ENCODE assay signal across 8 cellular contexts in the genomic region with DNA sequence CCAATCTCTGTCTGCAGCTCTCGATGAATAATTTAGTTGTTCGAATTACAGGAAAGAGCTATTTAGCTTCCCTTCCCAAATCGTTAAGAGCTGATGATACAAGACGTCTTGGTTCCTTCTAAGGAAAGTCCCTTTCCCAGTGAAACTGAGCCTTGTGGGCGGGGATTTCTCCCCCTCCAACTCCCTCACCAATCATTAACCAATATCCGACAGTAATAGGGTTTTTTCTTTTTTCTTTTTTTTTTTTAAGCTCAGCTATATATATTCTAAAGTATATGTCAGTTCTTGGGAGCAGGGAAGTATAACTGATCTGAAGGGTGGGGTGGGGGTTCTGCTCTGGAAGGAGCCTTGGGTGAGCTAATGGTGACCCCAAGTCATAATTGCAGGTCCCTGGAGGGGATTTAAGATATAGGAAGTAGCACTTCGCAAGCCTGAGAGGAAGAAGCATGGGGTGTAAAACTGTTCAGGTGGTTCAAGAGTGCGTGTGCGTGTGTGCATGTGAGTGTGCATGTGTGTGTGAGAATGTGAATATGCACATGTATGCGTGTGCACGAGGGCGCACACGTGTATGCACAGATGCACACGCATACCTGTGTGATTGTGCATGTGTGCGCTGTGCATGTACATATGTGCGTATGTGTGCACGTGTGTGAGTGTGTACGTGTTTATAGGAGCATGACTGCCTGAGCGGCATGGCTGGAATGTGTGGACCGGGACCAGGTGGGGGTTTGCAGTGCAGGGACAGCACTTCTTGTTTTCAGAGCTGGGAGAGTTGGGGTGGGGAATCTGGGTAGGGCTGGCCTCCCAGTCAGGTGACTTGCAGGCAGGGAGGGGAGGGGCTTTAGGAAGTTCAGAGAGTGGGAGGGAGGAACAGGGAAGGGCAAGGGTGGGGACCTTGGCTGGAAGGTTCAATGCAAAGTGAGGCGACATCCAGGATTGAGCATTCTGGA. TPM values are rescaled to one million over a fixed set of nuclear protein-coding genes. Genes with fewer than 3 reads are reported as not detected.
DNase-seq lines count a peak whose midpoint lies in the region; ATAC-seq and TF ChIP-seq lines count a peak whose summit lies in the region.

No MANE protein-coding gene starts in this region.

- no peaks in the 10 kb centered on the region for H3K36me3 Mint-ChIP-seq in activated CD4-positive, alpha-beta memory T cell treated with anti-CD3 and anti-CD28 coated beads, Interleukin-2, amount 10 ng/mL, durations not matched to agents 7 days and 5 days (ENCODE audit: low read depth)

- TF ChIP-seq CTCF in heart left ventricle (IDR thresholded peaks at IDR 0.05), result no peak
- no peak for TF ChIP-seq CTCF in kidney epithelial cell (IDR thresholded peaks at IDR 0.05; ENCODE audit: insufficient read depth, low read length, poor library complexity, severe bottlenecking)
- TF ChIP-seq CTCF in upper lobe of right lung (IDR thresholded peaks at IDR 0.05), result no peak

- ATAC-seq in heart left ventricle, result no peak
- no peak for ATAC-seq in left cardiac atrium
- ATAC-seq in upper lobe of right lung, result peak; percentile 69
- ATAC-seq in HG03097 (IDR thresholded peaks at IDR 0.05; ENCODE audit: low FRiP score, unreplicated experiment), result no peak

- no peaks in the 10 kb centered on the region for H3K27me3 ChIP-seq in heart left ventricle
- H3K27me3 ChIP-seq in kidney epithelial cell (ENCODE audit: control insufficient read depth, insufficient read depth, low read length), result no peaks in the 10 kb centered on the region
- H3K27me3 ChIP-seq in upper lobe of right lung, result no peaks in the 10 kb centered on the region

- no peak for TF ChIP-seq POLR2A in heart left ventricle (IDR thresholded peaks at IDR 0.05)

- intact Hi-C loops in heart left ventricle (cut with DNase I), result no loop called here
- intact Hi-C loops in left cardiac atrium (cut with DNase I), result no loop called here
- intact Hi-C loops in upper lobe of right lung (cut with DNase I), result no loop called here

- peaks cover 16% of the 10 kb centered on the region for H3K27me3 Mint-ChIP-seq in activated CD4-positive, alpha-beta memory T cell treated with anti-CD3 and anti-CD28 coated beads, Interleukin-2, amount 10 ng/mL, durations not matched to agents 7 days and 5 days

- no peaks in the 10 kb centered on the region for H3K36me3 ChIP-seq in heart left ventricle
- no peaks in the 10 kb centered on the region for H3K36me3 ChIP-seq in kidney epithelial cell (ENCODE audit: control insufficient read depth, insufficient read depth, low read length)
- H3K36me3 ChIP-seq in upper lobe of right lung, result no peaks in the 10 kb centered on the region

- POLR2A ChIA-PET in activated CD4-positive, alpha-beta memory T cell treated with anti-CD3 and anti-CD28 coated beads, Interleukin-2, amount 10 ng/mL, durations not matched to agents 7 days and 5 days (lab: Charles Lee), result interaction anchor here (1.1 to 7.7 kb wide), 7 partner anchors 12 to 64 kb away, joined by 3 to 68 read pairs (median 5); a partner anchor contains a TSS

- DNase-seq in heart left ventricle (no peak), left cardiac atrium (no peak), kidney epithelial cell (ENCODE audit: low read depth) (no peak), upper lobe of right lung (peak; percentile 81), NCI-H526 treated with DMSO at 0.1 percent for 48 hours (lab: John Stamatoyannopoulos, UW) (no peak), KG1 (lab: John Stamatoyannopoulos, UW) (no peak)
- no peak for DNase-seq in activated CD4-positive, alpha-beta memory T cell treated with anti-CD3 and anti-CD28 coated beads, Interleukin-2, amount 10 ng/mL, durations not matched to agents 7 days and 5 days

- H3K9me3 Mint-ChIP-seq in activated CD4-positive, alpha-beta memory T cell treated with anti-CD3 and anti-CD28 coated beads, Interleukin-2, amount 10 ng/mL, durations not matched to agents 7 days and 5 days, result no peaks in the 10 kb centered on the region

- H3K27ac ChIP-seq in heart left ventricle, result peak overlapping the region in 11 of 12 donors; percentile 53 to 97 (median 76)
- H3K27ac ChIP-seq in upper lobe of right lung, result peak overlapping the region; percentile 80

- H3K27ac Mint-ChIP-seq in activated CD4-positive, alpha-beta memory T cell treated with anti-CD3 and anti-CD28 coated beads, Interleukin-2, amount 10 ng/mL, durations not matched to agents 7 days and 5 days, result peak overlapping the region; percentile 19

- H3K4me1 ChIP-seq in heart left ventricle (peaks cover 9 to 52% (median 38%) of the 10 kb centered on the region in 12 donors), upper lobe of right lung (peaks cover 47% of the 10 kb centered on the region)

- peaks cover 45% of the 10 kb centered on the region for H3K4me1 Mint-ChIP-seq in activated CD4-positive, alpha-beta memory T cell treated with anti-CD3 and anti-CD28 coated beads, Interleukin-2, amount 10 ng/mL, durations not matched to agents 7 days and 5 days

- CTCF ChIA-PET in activated CD4-positive, alpha-beta memory T cell treated with anti-CD3 and anti-CD28 coated beads, Interleukin-2, amount 10 ng/mL, durations not matched to agents 7 days and 5 days (lab: Charles Lee), result interaction anchor here (1.0 to 1.4 kb wide), 3 partner anchors 25 to 44 kb away, joined by 3 to 5 read pairs (median 3); no protein-coding TSS in a partner anchor

- H3K9me3 ChIP-seq in heart left ventricle (no peaks in the 10 kb centered on the region), upper lobe of right lung (no peaks in the 10 kb centered on the region)

- WGBS in heart left ventricle, 4 donors, result 63 to 67% (median 66%) methylated on average over 21 of the region's 21 CpGs

- H3K4me3 Mint-ChIP-seq in activated CD4-positive, alpha-beta memory T cell treated with anti-CD3 and anti-CD28 coated beads, Interleukin-2, amount 10 ng/mL, durations not matched to agents 7 days and 5 days, result no peak overlapping the region

- peak overlapping the region in 1 of 12 donors; percentile 6 for H3K4me3 ChIP-seq in heart left ventricle
- peak overlapping the region; percentile 6 for H3K4me3 ChIP-seq in kidney epithelial cell (ENCODE audit: low read depth, low read length)
- H3K4me3 ChIP-seq in upper lobe of right lung, result peak overlapping the region; percentile 6

RNA-seq across cellular contexts. Expression of a gene that starts 42.7 kb away (rescaled TPM):
- total RNA-seq in heart left ventricle, result 100 to 1,000 TPM in 1 of 9 donors, 10 to 100 TPM in 5, 1 to 10 TPM in 3; 4.6 to 134 (median 18.4) TPM
- 10 to 100 TPM; 15.2 to 15.9 TPM for polyA plus RNA-seq in heart left ventricle
- total RNA-seq in left cardiac atrium, result 10 to 100 TPM; 15.1 to 78.1 TPM
- 10 to 100 TPM; 68.7 to 69.8 TPM for total RNA-seq in activated CD4-positive, alpha-beta memory T cell treated with anti-CD3 and anti-CD28 coated beads, Interleukin-2, amount 10 ng/mL, durations not matched to agents 7 days and 5 days
- 36.0 and 39.2 TPM in 2 replicates for total RNA-seq in kidney epithelial cell
- 82.0 TPM for total RNA-seq in upper lobe of right lung
